ENCODE assay signal across 9 cellular contexts in the genomic region with DNA sequence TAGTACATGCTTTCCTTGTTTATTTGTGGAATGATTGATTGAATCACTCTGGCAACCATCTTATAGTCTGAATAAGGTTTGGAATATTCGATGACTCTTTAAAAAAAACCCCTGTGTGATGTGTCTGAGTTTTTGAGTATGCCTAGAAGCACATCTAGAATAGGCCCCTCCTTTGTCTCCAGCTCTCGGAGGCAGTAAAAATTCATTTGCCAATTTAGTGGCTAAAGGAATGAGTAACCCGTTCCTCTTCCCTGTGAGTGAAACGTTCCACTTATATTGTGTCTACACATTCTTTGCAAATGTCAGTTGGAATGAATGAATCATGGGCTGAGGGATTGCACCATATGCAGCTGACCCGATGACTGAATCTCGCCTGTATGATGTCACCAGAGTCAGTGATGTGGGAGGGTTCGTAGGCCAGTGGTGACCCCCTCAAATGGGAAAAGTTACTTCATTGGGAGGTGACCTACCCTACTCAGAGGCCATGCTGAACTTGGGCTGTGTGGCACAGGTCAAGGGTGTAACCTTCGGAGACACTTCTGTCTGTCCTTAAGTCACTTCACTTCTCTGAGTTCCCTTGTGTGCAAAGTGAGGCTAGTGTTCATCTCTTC. TPM values are rescaled to one million over a fixed set of nuclear protein-coding genes. Genes with fewer than 3 reads are reported as not detected.
DNase-seq lines count a peak whose midpoint lies in the region; ATAC-seq and TF ChIP-seq lines count a peak whose summit lies in the region.
"Had no signal": no experiment of that assay in that cellular context is flagged by ENCODE, and none has a peak within 500 bp of the region (broad histone marks: within the 10 kb centered on the region; RNA-seq: fewer than 3 reads in every experiment).

No MANE protein-coding gene starts in this region.

- H3K27ac Mint-ChIP-seq in glutamatergic neuron (ENCODE audit: unreplicated experiment), result peak overlapping the region; percentile 35

- no peak overlapping the region for H3K4me3 Mint-ChIP-seq in glutamatergic neuron (ENCODE audit: unreplicated experiment)

- peaks cover 7% of the 10 kb centered on the region for H3K9me3 Mint-ChIP-seq in glutamatergic neuron (ENCODE audit: unreplicated experiment)

- peak; percentile 6 for DNase-seq in stimulated activated naive CD4-positive, alpha-beta T cell treated with Interleukin-2 at 50 U/mL for 16 hours (lab: John Stamatoyannopoulos, UW)
- no peak for DNase-seq in stimulated activated naive CD4-positive, alpha-beta T cell (lab: John Stamatoyannopoulos, UW)
- peak in 2 of 3 experiments; percentile 23 to 24 for DNase-seq in activated CD8-positive, alpha-beta memory T cell treated with anti-CD3 and anti-CD28 coated beads for 48 hours (ENCODE audit: low read depth in 2 of 3, low spot score in 2 of 3)
- DNase-seq in glutamatergic neuron (no peak), NCI-H748 treated with DMSO at 0.1 percent for 48 hours (lab: John Stamatoyannopoulos, UW) (no peak), NCI-H2227 (lab: John Stamatoyannopoulos, UW; ENCODE audit: unreplicated experiment) (no peak), HEK293T (ENCODE audit: extremely low spot score) (no peak)
- DNase-seq: activated CD4-positive, alpha-beta T cell treated with anti-CD3 and anti-CD28 coated beads, Interleukin-2, amount 50 U/mL, for 4 hours had no signal

- H3K36me3 Mint-ChIP-seq in glutamatergic neuron (ENCODE audit: unreplicated experiment), result no peaks in the 10 kb centered on the region

- H3K27me3 Mint-ChIP-seq in glutamatergic neuron (ENCODE audit: unreplicated experiment), result peaks cover 10% of the 10 kb centered on the region

- no peak for ATAC-seq in HG02678 (IDR thresholded peaks at IDR 0.05; ENCODE audit: unreplicated experiment)

- POLR2A ChIA-PET in HEK293T (lab: Yijun Ruan, JAX), result no interaction called here

- peaks cover 26% of the 10 kb centered on the region for H3K4me1 Mint-ChIP-seq in glutamatergic neuron (ENCODE audit: low read depth, unreplicated experiment)

- no peak for TF ChIP-seq CTCF in glutamatergic neuron (IDR thresholded peaks at IDR 0.05; ENCODE audit: partially characterized antibody, unreplicated experiment)

- CTCF ChIA-PET in HEK293T (lab: Yijun Ruan, JAX), result interaction anchor here (1.1 to 1.6 kb wide), 2 partner anchors 162 to 186 kb away, joined by 3 to 6 read pairs; partner anchors contain the start of gene BCAS4

TF ChIP-seq in HEK293T, 16 proteins besides CTCF, POLR2A, EP300 and RAD21:
- TF ChIP-seq NFRKB (IDR thresholded peaks at IDR 0.05), result no peak
- TF ChIP-seq ZNF384 (IDR thresholded peaks at IDR 0.05), result no peak

RNA-seq across cellular contexts. Expression of gene MOCS3, which starts 21.6 kb away (rescaled TPM):
- total RNA-seq in glutamatergic neuron (ENCODE audit: unreplicated experiment), result 4.1 TPM

RNA-seq across cellular contexts. Expression of gene DPM1, which starts 21.8 kb away (rescaled TPM):
- total RNA-seq in glutamatergic neuron (ENCODE audit: unreplicated experiment), result 31.9 TPM

RNA-seq across cellular contexts. Expression of gene KCNG1, which starts 42.7 kb away (rescaled TPM):
- 3.6 TPM for total RNA-seq in glutamatergic neuron (ENCODE audit: unreplicated experiment)

RNA-seq across cellular contexts. Expression of gene ADNP, which starts 48.9 kb away (rescaled TPM):
- 139 TPM for total RNA-seq in glutamatergic neuron (ENCODE audit: unreplicated experiment)

Comparison
In these comparisons a context has a peak if more than half of its experiments do, and no peak if none do; other contexts are left out.
1. DNase-seq: peak in stimulated activated naive CD4-positive, alpha-beta T cell treated with Interleukin-2 at 50 U/mL for 16 hours (single experiment) and activated CD8-positive, alpha-beta memory T cell treated with anti-CD3 and anti-CD28 coated beads for 48 hours (2 of 3); none in stimulated activated naive CD4-positive, alpha-beta T cell (0 of 6), glutamatergic neuron (single experiment), NCI-H748 treated with DMSO at 0.1 percent for 48 hours (single experiment), NCI-H2227 (single experiment) and HEK293T (single experiment).